In the genomic region with DNA sequence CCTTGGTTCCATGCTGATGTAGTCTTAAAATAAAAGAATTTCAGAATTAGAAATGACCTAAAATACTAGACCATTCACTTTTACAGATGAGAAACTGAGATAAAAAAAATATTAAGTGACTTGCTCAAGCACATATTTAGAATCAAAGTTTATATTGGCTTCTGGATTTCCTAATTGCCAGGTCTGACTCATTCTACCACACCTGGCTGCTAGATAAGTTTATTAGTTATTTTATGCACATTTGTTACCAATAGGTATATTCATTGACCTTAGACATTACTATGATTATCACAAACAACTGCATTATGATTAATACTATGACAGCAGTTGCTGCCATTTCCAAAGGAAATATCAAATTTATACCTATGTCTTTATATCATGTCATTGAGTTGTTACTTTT, we compare ENCODE assay signal across 27 cellular contexts.
"Had no signal": no experiment of that assay in that cellular context is flagged by ENCODE, and none has a peak within 500 bp of the region (broad histone marks: within the 10 kb centered on the region; RNA-seq: fewer than 3 reads in every experiment).

No MANE protein-coding gene starts in this region.

- H3K27ac ChIP-seq: adrenal gland, body of pancreas, SJSA1 had no signal

- H3K4me2 ChIP-seq: SK-N-SH had no signal

- H3K9ac ChIP-seq: SK-N-SH had no signal

- H3K4me3 ChIP-seq: adrenal gland, body of pancreas, MG63, SJSA1 had no signal

- H3K9me3 ChIP-seq: adrenal gland, body of pancreas, MG63, SJSA1, SK-N-SH had no signal

- H3K27me3 ChIP-seq: adrenal gland, body of pancreas, MG63, SJSA1 had no signal

- H3K4me1 ChIP-seq: adrenal gland, body of pancreas, SJSA1 had no signal

- H3K36me3 ChIP-seq: adrenal gland, MG63, SJSA1 had no signal

- ATAC-seq: activated CD4-positive, alpha-beta T cell treated with anti-CD3 and anti-CD28 coated beads for 36 hours; activated CD4-positive, CD25-positive, alpha-beta regulatory T cell treated with anti-CD3 and anti-CD28 coated beads, Interleukin-2, amount 50 U/mL, for 24 hours; activated CD8-positive, alpha-beta T cell treated with anti-CD3 and anti-CD28 coated beads, Interleukin-2, amount 10 ng/mL, durations not matched to agents 7 days and 5 days; body of pancreas; Panc1; WTC11 had no signal

- DNase-seq: activated CD4-positive, alpha-beta T cell treated with anti-CD3 and anti-CD28 coated beads for 36 hours; activated CD4-positive, alpha-beta T cell treated with anti-CD3 and anti-CD28 coated beads, Interleukin-2, amount 10 ng/mL, durations not matched to agents 7 days and 5 days; activated CD4-positive, alpha-beta T cell treated with anti-CD3 and anti-CD28 coated beads, Interleukin-2, amount 50 U/mL, for 48 hours; activated CD8-positive, alpha-beta T cell treated with anti-CD3 and anti-CD28 coated beads, Interleukin-2, amount 10 ng/mL, durations not matched to agents 7 days and 5 days; activated gamma-delta T cell; activated naive CD4-positive, alpha-beta T cell treated with Interleukin-2 at 50 U/mL for 16 hours; activated naive CD8-positive, alpha-beta T cell treated with anti-CD3 and anti-CD28 coated beads, Interleukin-2, amount 10 ng/mL, durations not matched to agents 7 days and 5 days; activated T-cell treated with anti-CD3 and anti-CD28 coated beads, Interleukin-2, amount 50 U/mL, for 24 hours; adrenal gland; body of pancreas; central memory CD4-positive, alpha-beta T cell; Karpas-422; KBM-7; MG63; NCI-H1048; NCI-H1436 treated with DMSO at 0.1 percent for 48 hours; NCI-H1694 treated with DMSO at 0.1 percent for 48 hours; NCI-H2029; NCI-H345; NCI-H524 treated with DMSO at 0.1 percent for 48 hours; NCI-H774; SHP77 treated with DMSO at 0.1 percent for 48 hours; SK-N-SH had no signal
